Comparison of ENCODE assay signal across 8 cellular contexts in the genomic region with DNA sequence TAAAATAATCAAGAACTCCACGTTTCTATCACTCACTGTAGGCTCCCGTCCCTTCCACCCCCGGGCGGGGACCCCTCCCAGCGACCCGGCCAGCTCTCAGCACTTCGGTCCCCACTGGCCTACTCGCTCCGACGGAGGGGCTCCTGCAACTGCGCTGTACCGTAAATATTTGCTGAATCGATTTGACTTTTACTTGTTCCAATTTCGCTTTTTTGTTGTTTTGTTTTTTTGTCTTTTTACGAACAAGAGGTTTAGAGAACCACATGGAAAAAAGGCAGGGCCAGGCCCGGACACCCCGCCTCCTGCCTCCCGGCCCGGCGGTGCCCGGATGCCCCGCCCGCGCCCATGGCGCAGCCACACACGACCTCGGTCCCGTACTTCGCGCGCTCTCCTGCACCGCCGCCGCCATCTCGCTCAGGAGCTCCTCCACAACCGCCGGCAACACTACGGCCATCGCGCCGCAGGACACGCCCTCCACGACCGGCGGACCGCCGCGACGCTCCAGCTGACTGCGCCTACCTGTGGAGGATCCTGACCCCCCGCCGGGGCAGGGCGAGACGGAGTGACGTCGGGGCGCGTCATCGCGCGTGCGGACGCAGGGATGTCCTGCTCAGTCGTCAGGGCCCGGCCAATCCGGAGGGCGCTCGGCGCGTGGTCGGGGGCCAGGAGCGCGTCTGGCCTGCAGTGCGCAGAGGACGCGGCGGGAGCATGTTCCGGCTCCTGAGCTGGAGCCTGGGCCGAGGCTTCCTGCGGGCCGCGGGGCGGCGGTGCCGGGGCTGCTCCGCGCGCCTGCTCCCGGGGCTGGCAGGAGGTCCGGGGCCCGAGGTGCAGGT.
A peak's percentile ranks its signal among the peaks of the same experiment; 100 is the strongest.
DNase-seq lines count a peak whose midpoint lies in the region; ATAC-seq lines count a peak whose summit lies in the region.

TTC19 (plus strand) TSS at position 684 of the 833 bp plus-strand sequence; CDS start at position 709, 25 bp downstream.
A gene with protein sequence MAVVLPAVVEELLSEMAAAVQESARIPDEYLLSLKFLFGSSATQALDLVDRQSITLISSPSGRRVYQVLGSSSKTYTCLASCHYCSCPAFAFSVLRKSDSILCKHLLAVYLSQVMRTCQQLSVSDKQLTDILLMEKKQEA (minus strand): TSS at position 564 of the 833 bp plus-strand sequence. CDS start 110 bp downstream, at position 454.

- peak within 1 kb of the TSS; percentile 81 to 93 (median 91) for H3K9ac ChIP-seq in BLaER1 treated with 17β-estradiol and CSF1 and Interleukin-3, amounts not matched to agents 10 nM and 100 nM

- peaks cover 20 to 55% (median 33%) of the 10 kb centered on the region in 10 experiments for H3K4me1 ChIP-seq in BLaER1 treated with 17β-estradiol and CSF1 and Interleukin-3, amounts not matched to agents 10 nM and 100 nM

- peak; percentile 77 for DNase-seq in NCI-H524 treated with DMSO at 0.1 percent for 48 hours (lab: John Stamatoyannopoulos, UW)
- DNase-seq in activated CD4-positive, alpha-beta T cell treated with anti-CD3 and anti-CD28 coated beads for 48 hours, result peak; percentile 96
- DNase-seq in kidney tubule cell (ENCODE audit: low spot score), result peak; percentile 97
- DNase-seq in stimulated activated CD4-positive, alpha-beta T cell treated with anti-CD3 and anti-CD28 coated beads, Interleukin-1b, Interleukin-23, amount 100 ng/mL, for 1 hour (ENCODE audit: low read depth in 2 of 2), result peak; percentile 68 to 83

- H3K36me3 ChIP-seq in BLaER1 treated with 17β-estradiol and CSF1 and Interleukin-3, amounts not matched to agents 10 nM and 100 nM, result peaks cover 36 to 61% (median 45%) of the 10 kb centered on the region in 11 experiments

- peak within 1 kb of the TSS; percentile 70 to 89 (median 82) for H3K4me3 ChIP-seq in BLaER1 treated with 17β-estradiol and CSF1 and Interleukin-3, amounts not matched to agents 10 nM and 100 nM

- H3K27ac ChIP-seq in BLaER1 treated with 17β-estradiol and CSF1 and Interleukin-3, amounts not matched to agents 10 nM and 100 nM, result peak within 1 kb of the TSS; percentile 75 to 95 (median 88)
- H3K27ac ChIP-seq in cingulate gyrus (ENCODE audit: low read depth, low read length), result peak within 1 kb of the TSS; percentile 98

- no peaks in the 10 kb centered on the region for H3K27me3 ChIP-seq in BLaER1 treated with 17β-estradiol and CSF1 and Interleukin-3, amounts not matched to agents 10 nM and 100 nM

- peaks cover 0 to 46% (median 20%) of the 10 kb centered on the region in 11 experiments; a peak in 15 of 22 replicates for H4K20me1 ChIP-seq in BLaER1 treated with 17β-estradiol and CSF1 and Interleukin-3, amounts not matched to agents 10 nM and 100 nM

- ATAC-seq in GM19324 (IDR thresholded peaks at IDR 0.05; ENCODE audit: low FRiP score, unreplicated experiment) (peak; percentile 97), HG03460 (IDR thresholded peaks at IDR 0.05; ENCODE audit: unreplicated experiment) (peak; percentile 93)

- H3K4me2 ChIP-seq in BLaER1 treated with 17β-estradiol and CSF1 and Interleukin-3, amounts not matched to agents 10 nM and 100 nM, result peak within 1 kb of the TSS; percentile 81 to 96 (median 90)

- peaks cover 0 to 14% (median 9%) of the 10 kb centered on the region in 11 experiments; a peak in 11 of 22 replicates for H3K9me3 ChIP-seq in BLaER1 treated with 17β-estradiol and CSF1 and Interleukin-3, amounts not matched to agents 10 nM and 100 nM (replicated peaks in 1 of 11)

Comparison
In these comparisons a context has a peak if more than half of its experiments do, and no peak if none do; other contexts are left out.
1. Peak in every context shown above with its lines: DNase-seq, ATAC-seq, H3K4me3 ChIP-seq and H3K27ac ChIP-seq.